ENCODE assay signal across 18 cellular contexts in genomic region chr2:8432712-8433336, GRCh38.
DNase-seq lines count a peak whose midpoint lies in the region; ATAC-seq and TF ChIP-seq lines count a peak whose summit lies in the region.
"Had no signal": no experiment of that assay in that cellular context is flagged by ENCODE, and none has a peak within 500 bp of the region (broad histone marks: within the 10 kb centered on the region; RNA-seq: fewer than 3 reads in every experiment).

No MANE protein-coding gene starts in this region.

- peaks cover 23% of the 10 kb centered on the region for H3K4me1 Mint-ChIP-seq in activated CD4-positive, alpha-beta T cell treated with anti-CD3 and anti-CD28 coated beads, Interleukin-2, amount 10 ng/mL, durations not matched to agents 7 days and 5 days
- H3K4me1 Mint-ChIP-seq in activated CD8-positive, alpha-beta T cell treated with anti-CD3 and anti-CD28 coated beads, Interleukin-2, amount 10 ng/mL, durations not matched to agents 7 days and 5 days (ENCODE audit: low read depth), result peaks cover 29% of the 10 kb centered on the region
- H3K4me1 Mint-ChIP-seq in natural killer cell treated with Interleukin-12 subunit alpha and Interleukin-12 subunit beta and Interleukin-15 and Interleukin-18, amount 100 ng/mL, for 72 hours (ENCODE audit: low read depth in 2 of 2), result peaks cover 52 to 62% of the 10 kb centered on the region in 2 donors

- DNase-seq in activated CD4-positive, alpha-beta T cell treated with anti-CD3 and anti-CD28 coated beads, Interleukin-2, amount 10 ng/mL, durations not matched to agents 7 days and 5 days, result no peak
- no peak for DNase-seq in activated CD4-positive, alpha-beta T cell treated with anti-CD3 and anti-CD28 coated beads, Interleukin-2, amount 50 U/mL, for 4 hours
- DNase-seq in activated CD8-positive, alpha-beta T cell treated with anti-CD3 and anti-CD28 coated beads, Interleukin-2, amount 10 ng/mL, durations not matched to agents 7 days and 5 days, result no peak
- no peak for DNase-seq in natural killer cell treated with Interleukin-12 subunit alpha and Interleukin-12 subunit beta and Interleukin-15 and Interleukin-18, amount 100 ng/mL, for 72 hours (ENCODE audit: low spot score)
- DNase-seq in breast epithelium (ENCODE audit: low spot score in 2 of 2) (no peak), DMS153 treated with DMSO at 0.1 percent for 48 hours (lab: John Stamatoyannopoulos, UW; ENCODE audit: unreplicated experiment) (no peak), HPDE6-E6E7 (ENCODE audit: extremely low spot score) (no peak)
- DNase-seq: ACHN; DMS153; foreskin keratinocyte; GM23248; NCI-H1092 treated with DMSO at 0.1 percent for 48 hours; NCI-H446 treated with DMSO at 0.1 percent for 48 hours; RPMI8226; stimulated activated CD8-positive, alpha-beta memory T cell treated with anti-CD3 and anti-CD28 coated beads, Interleukin-4, amount 100 ng/mL, for 48 hours had no signal

- TF ChIP-seq CTCF in breast epithelium (IDR thresholded peaks at IDR 0.05), result no peak

- ATAC-seq in HG02798 (IDR thresholded peaks at IDR 0.05; ENCODE audit: poor library complexity, unreplicated experiment), result peak; percentile 34
- peak; percentile 71 for ATAC-seq in activated CD8-positive, alpha-beta T cell treated with anti-CD3 and anti-CD28 coated beads, Interleukin-2, amount 10 ng/mL, durations not matched to agents 7 days and 5 days
- peak; percentile 62 to 77 for ATAC-seq in natural killer cell treated with Interleukin-12 subunit alpha and Interleukin-12 subunit beta and Interleukin-15 and Interleukin-18, amount 100 ng/mL, for 72 hours
- ATAC-seq: foreskin keratinocyte had no signal

- H3K27ac ChIP-seq in breast epithelium, result no peak overlapping the region
- H3K27ac ChIP-seq: foreskin keratinocyte, GM23248, vagina had no signal

- no peak overlapping the region for H3K4me3 ChIP-seq in breast epithelium
- H3K4me3 ChIP-seq: GM23248, vagina had no signal

- H3K27me3 ChIP-seq in breast epithelium, result no peaks in the 10 kb centered on the region
- H3K27me3 ChIP-seq: foreskin keratinocyte, vagina had no signal

- no peaks in the 10 kb centered on the region for H3K36me3 ChIP-seq in breast epithelium
- H3K36me3 ChIP-seq: vagina had no signal

- H3K4me1 ChIP-seq in breast epithelium, result no peaks in the 10 kb centered on the region
- H3K4me1 ChIP-seq: foreskin keratinocyte, vagina had no signal

- intact Hi-C loops in breast epithelium (cut with DNase I; ENCODE audit: low total_unique reads), result no loop called here

- H3K4me3 Mint-ChIP-seq in activated CD4-positive, alpha-beta T cell treated with anti-CD3 and anti-CD28 coated beads, Interleukin-2, amount 10 ng/mL, durations not matched to agents 7 days and 5 days, result peak overlapping the region; percentile 37
- no peak overlapping the region for H3K4me3 Mint-ChIP-seq in activated CD8-positive, alpha-beta T cell treated with anti-CD3 and anti-CD28 coated beads, Interleukin-2, amount 10 ng/mL, durations not matched to agents 7 days and 5 days
- H3K4me3 Mint-ChIP-seq in natural killer cell treated with Interleukin-12 subunit alpha and Interleukin-12 subunit beta and Interleukin-15 and Interleukin-18, amount 100 ng/mL, for 72 hours, result peak overlapping the region; percentile 78

- CTCF ChIA-PET in activated CD4-positive, alpha-beta T cell treated with anti-CD3 and anti-CD28 coated beads, Interleukin-2, amount 10 ng/mL, durations not matched to agents 7 days and 5 days (lab: Charles Lee), result no interaction called here
- CTCF ChIA-PET in activated CD8-positive, alpha-beta T cell treated with anti-CD3 and anti-CD28 coated beads, Interleukin-2, amount 10 ng/mL, durations not matched to agents 7 days and 5 days (lab: Charles Lee), result interaction anchor here (1.3 to 1.5 kb wide), 2 partner anchors 43 to 112 kb away, joined by 3 to 4 read pairs; no protein-coding TSS in a partner anchor

- H3K9me3 ChIP-seq in breast epithelium, result no peaks in the 10 kb centered on the region
- H3K9me3 ChIP-seq: vagina had no signal

- peaks cover 2% of the 10 kb centered on the region for H3K9me3 Mint-ChIP-seq in activated CD4-positive, alpha-beta T cell treated with anti-CD3 and anti-CD28 coated beads, Interleukin-2, amount 10 ng/mL, durations not matched to agents 7 days and 5 days
- no peaks in the 10 kb centered on the region for H3K9me3 Mint-ChIP-seq in activated CD8-positive, alpha-beta T cell treated with anti-CD3 and anti-CD28 coated beads, Interleukin-2, amount 10 ng/mL, durations not matched to agents 7 days and 5 days (ENCODE audit: insufficient read depth)
- H3K9me3 Mint-ChIP-seq in natural killer cell treated with Interleukin-12 subunit alpha and Interleukin-12 subunit beta and Interleukin-15 and Interleukin-18, amount 100 ng/mL, for 72 hours, result no peaks in the 10 kb centered on the region

- no peaks in the 10 kb centered on the region for H3K36me3 Mint-ChIP-seq in activated CD4-positive, alpha-beta T cell treated with anti-CD3 and anti-CD28 coated beads, Interleukin-2, amount 10 ng/mL, durations not matched to agents 7 days and 5 days (ENCODE audit: low read depth)
- H3K36me3 Mint-ChIP-seq in activated CD8-positive, alpha-beta T cell treated with anti-CD3 and anti-CD28 coated beads, Interleukin-2, amount 10 ng/mL, durations not matched to agents 7 days and 5 days (ENCODE audit: low read depth), result peaks cover 11% of the 10 kb centered on the region
- H3K36me3 Mint-ChIP-seq in natural killer cell treated with Interleukin-12 subunit alpha and Interleukin-12 subunit beta and Interleukin-15 and Interleukin-18, amount 100 ng/mL, for 72 hours, result no peaks in the 10 kb centered on the region

- POLR2A ChIA-PET in activated CD4-positive, alpha-beta T cell treated with anti-CD3 and anti-CD28 coated beads, Interleukin-2, amount 10 ng/mL, durations not matched to agents 7 days and 5 days (lab: Charles Lee), result no interaction called here
- POLR2A ChIA-PET in activated CD8-positive, alpha-beta T cell treated with anti-CD3 and anti-CD28 coated beads, Interleukin-2, amount 10 ng/mL, durations not matched to agents 7 days and 5 days (lab: Charles Lee), result interaction anchor here (0.7 kb wide), 1 partner anchor 204 kb away, joined by 4 read pairs; no protein-coding TSS in a partner anchor

- H3K27me3 Mint-ChIP-seq in activated CD4-positive, alpha-beta T cell treated with anti-CD3 and anti-CD28 coated beads, Interleukin-2, amount 10 ng/mL, durations not matched to agents 7 days and 5 days, result no peaks in the 10 kb centered on the region
- H3K27me3 Mint-ChIP-seq in activated CD8-positive, alpha-beta T cell treated with anti-CD3 and anti-CD28 coated beads, Interleukin-2, amount 10 ng/mL, durations not matched to agents 7 days and 5 days (ENCODE audit: low read depth), result no peaks in the 10 kb centered on the region
- H3K27me3 Mint-ChIP-seq in natural killer cell treated with Interleukin-12 subunit alpha and Interleukin-12 subunit beta and Interleukin-15 and Interleukin-18, amount 100 ng/mL, for 72 hours, result no peaks in the 10 kb centered on the region
- H3K27me3 Mint-ChIP-seq: progenitor cell of endocrine pancreas had no signal

- peak overlapping the region; percentile 93 for H3K27ac Mint-ChIP-seq in activated CD4-positive, alpha-beta T cell treated with anti-CD3 and anti-CD28 coated beads, Interleukin-2, amount 10 ng/mL, durations not matched to agents 7 days and 5 days
- H3K27ac Mint-ChIP-seq in activated CD8-positive, alpha-beta T cell treated with anti-CD3 and anti-CD28 coated beads, Interleukin-2, amount 10 ng/mL, durations not matched to agents 7 days and 5 days, result peak overlapping the region; percentile 73
- peak overlapping the region; percentile 77 to 88 for H3K27ac Mint-ChIP-seq in natural killer cell treated with Interleukin-12 subunit alpha and Interleukin-12 subunit beta and Interleukin-15 and Interleukin-18, amount 100 ng/mL, for 72 hours
- H3K27ac Mint-ChIP-seq: progenitor cell of endocrine pancreas had no signal

- TF ChIP-seq POLR2A in breast epithelium (IDR thresholded peaks at IDR 0.05), result no peak
